Comparison of ENCODE assay signal across 1 cellular context in the genomic region with DNA sequence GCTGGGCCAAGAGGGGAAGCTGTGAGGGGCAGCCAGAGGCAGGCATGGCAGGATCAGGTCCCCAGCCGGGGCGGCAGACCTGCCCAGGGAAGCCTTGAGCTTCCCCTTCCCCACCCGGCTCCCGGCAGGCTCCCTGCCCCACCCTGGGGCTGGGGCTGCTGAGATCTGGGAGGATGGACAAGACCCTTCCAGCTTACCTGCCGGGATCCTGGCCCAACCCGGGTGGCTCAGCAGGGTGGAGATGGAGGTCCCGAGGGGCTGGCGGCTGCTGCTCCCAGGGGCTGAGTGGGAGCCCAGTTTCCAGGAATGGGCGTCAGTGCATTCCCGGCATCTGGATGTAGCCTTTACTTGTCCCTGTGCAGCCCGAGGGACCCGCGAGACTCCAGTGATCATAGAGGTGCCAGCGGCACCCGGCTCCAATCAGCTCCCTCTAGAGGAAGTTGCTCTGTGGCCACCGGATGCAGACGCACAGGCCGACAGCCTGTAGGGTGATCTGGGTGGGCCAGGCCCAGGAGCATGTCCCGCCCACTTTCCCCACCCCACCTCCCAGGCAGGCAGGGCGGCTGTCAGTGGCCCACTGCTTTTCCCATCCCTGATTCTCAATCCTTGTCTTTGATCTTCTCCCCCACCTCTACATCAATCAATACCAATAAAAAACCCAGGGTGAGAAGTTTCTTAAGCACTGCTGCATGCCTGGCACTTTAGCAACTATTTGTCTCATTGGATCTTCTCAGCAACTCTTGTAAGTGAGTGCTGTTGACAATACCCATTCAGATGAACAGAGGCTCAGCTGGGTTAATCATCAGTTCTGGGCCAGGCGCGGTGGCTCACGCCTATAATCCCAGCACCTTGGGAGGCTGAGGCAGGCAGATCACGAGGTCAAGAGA.
TF ChIP-seq lines count a peak whose summit lies in the region.

BAK1 (minus strand) TSS at position 449 of the 887 bp plus-strand sequence. CDS start 2,672 bp downstream, outside the sequence.

TF ChIP-seq in HepG2, 621 proteins besides CTCF, POLR2A, EP300 and RAD21 (continued from another document and continues in another):
- TF ChIP-seq MLXIP (CRISPR knock-in tag; IDR thresholded peaks at IDR 0.05; ENCODE audit: borderline replicate concordance) = no peak
- TF ChIP-seq ZNF589 (CRISPR knock-in tag; conservative IDR thresholded peaks at IDR 0.05) = no peak
- TF ChIP-seq, protein P1, sequence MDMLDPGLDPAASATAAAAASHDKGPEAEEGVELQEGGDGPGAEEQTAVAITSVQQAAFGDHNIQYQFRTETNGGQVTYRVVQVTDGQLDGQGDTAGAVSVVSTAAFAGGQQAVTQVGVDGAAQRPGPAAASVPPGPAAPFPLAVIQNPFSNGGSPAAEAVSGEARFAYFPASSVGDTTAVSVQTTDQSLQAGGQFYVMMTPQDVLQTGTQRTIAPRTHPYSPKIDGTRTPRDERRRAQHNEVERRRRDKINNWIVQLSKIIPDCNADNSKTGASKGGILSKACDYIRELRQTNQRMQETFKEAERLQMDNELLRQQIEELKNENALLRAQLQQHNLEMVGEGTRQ (IDR thresholded peaks at IDR 0.05; ENCODE audit: low read depth, low read length) = no peak
- TF ChIP-seq, protein P1 (CRISPR knock-in tag; IDR thresholded peaks at IDR 0.05; ENCODE audit: borderline replicate concordance) = no peak
- 0 out of 2 replicates have a peak, but pooled peaks have one; percentile 39 for TF ChIP-seq ZNF772 (CRISPR knock-in tag; IDR thresholded peaks at IDR 0.05)
- no peak for TF ChIP-seq ZFYVE20 (CRISPR knock-in tag; IDR thresholded peaks at IDR 0.05; ENCODE audit: borderline replicate concordance, low read depth)
- TF ChIP-seq, protein P2, sequence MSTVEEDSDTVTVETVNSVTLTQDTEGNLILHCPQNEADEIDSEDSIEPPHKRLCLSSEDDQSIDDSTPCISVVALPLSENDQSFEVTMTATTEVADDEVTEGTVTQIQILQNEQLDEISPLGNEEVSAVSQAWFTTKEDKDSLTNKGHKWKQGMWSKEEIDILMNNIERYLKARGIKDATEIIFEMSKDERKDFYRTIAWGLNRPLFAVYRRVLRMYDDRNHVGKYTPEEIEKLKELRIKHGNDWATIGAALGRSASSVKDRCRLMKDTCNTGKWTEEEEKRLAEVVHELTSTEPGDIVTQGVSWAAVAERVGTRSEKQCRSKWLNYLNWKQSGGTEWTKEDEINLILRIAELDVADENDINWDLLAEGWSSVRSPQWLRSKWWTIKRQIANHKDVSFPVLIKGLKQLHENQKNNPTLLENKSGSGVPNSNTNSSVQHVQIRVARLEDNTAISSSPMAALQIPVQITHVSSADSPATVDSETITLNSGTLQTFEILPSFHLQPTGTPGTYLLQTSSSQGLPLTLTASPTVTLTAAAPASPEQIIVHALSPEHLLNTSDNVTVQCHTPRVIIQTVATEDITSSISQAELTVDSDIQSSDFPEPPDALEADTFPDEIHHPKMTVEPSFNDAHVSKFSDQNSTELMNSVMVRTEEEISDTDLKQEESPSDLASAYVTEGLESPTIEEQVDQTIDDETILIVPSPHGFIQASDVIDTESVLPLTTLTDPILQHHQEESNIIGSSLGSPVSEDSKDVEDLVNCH (CRISPR knock-in tag; IDR thresholded peaks at IDR 0.05) = no peak
- no peak for TF ChIP-seq NAIF1 (CRISPR knock-in tag; IDR thresholded peaks at IDR 0.05; ENCODE audit: borderline replicate concordance)
- TF ChIP-seq ZNF619 (CRISPR knock-in tag; IDR thresholded peaks at IDR 0.05) = no peak
- TF ChIP-seq REST (IDR thresholded peaks at IDR 0.05; ENCODE audit: borderline replicate concordance in 1 of 2, low read depth in 1 of 2, low read length in 2 of 2) = no peak
- TF ChIP-seq ATM (IDR thresholded peaks at IDR 0.05; ENCODE audit: borderline replicate concordance) = no peak
- TF ChIP-seq, protein P3, sequence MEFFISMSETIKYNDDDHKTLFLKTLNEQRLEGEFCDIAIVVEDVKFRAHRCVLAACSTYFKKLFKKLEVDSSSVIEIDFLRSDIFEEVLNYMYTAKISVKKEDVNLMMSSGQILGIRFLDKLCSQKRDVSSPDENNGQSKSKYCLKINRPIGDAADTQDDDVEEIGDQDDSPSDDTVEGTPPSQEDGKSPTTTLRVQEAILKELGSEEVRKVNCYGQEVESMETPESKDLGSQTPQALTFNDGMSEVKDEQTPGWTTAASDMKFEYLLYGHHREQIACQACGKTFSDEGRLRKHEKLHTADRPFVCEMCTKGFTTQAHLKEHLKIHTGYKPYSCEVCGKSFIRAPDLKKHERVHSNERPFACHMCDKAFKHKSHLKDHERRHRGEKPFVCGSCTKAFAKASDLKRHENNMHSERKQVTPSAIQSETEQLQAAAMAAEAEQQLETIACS (CRISPR knock-in tag; IDR thresholded peaks at IDR 0.05) = no peak
- TF ChIP-seq ZNF329 (CRISPR knock-in tag; IDR thresholded peaks at IDR 0.05; ENCODE audit: low read depth) = no peak
- TF ChIP-seq ZNF713 (CRISPR knock-in tag; IDR thresholded peaks at IDR 0.05) = 0 out of 2 replicates have a peak, but pooled peaks have one; percentile 18
- no peak for TF ChIP-seq NFIB (CRISPR knock-in tag; IDR thresholded peaks at IDR 0.05; ENCODE audit: borderline replicate concordance)
- TF ChIP-seq HOXA5 (CRISPR knock-in tag; IDR thresholded peaks at IDR 0.05) = peak; percentile 38; the same call in 1 of the 2 replicates
- no peak for TF ChIP-seq JARID2 (CRISPR knock-in tag; IDR thresholded peaks at IDR 0.05; ENCODE audit: insufficient replicate concordance)
- TF ChIP-seq, protein P4, sequence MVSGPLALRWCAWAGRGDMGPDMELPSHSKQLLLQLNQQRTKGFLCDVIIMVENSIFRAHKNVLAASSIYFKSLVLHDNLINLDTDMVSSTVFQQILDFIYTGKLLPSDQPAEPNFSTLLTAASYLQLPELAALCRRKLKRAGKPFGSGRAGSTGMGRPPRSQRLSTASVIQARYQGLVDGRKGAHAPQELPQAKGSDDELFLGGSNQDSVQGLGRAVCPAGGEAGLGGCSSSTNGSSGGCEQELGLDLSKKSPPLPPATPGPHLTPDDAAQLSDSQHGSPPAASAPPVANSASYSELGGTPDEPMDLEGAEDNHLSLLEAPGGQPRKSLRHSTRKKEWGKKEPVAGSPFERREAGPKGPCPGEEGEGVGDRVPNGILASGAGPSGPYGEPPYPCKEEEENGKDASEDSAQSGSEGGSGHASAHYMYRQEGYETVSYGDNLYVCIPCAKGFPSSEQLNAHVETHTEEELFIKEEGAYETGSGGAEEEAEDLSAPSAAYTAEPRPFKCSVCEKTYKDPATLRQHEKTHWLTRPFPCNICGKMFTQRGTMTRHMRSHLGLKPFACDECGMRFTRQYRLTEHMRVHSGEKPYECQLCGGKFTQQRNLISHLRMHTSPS (CRISPR knock-in tag; IDR thresholded peaks at IDR 0.05; ENCODE audit: low read depth) = peak; percentile 68; the same call in 1 of the 2 replicates
- 0 out of 2 replicates have a peak, but pooled peaks have one; percentile 11 for TF ChIP-seq MTA3 (CRISPR knock-in tag; IDR thresholded peaks at IDR 0.05)
- TF ChIP-seq TFAP4 (IDR thresholded peaks at IDR 0.05; ENCODE audit: borderline replicate concordance, low read depth) = peak; percentile 47; the same call in 1 of the 2 replicates
- TF ChIP-seq, protein P5, sequence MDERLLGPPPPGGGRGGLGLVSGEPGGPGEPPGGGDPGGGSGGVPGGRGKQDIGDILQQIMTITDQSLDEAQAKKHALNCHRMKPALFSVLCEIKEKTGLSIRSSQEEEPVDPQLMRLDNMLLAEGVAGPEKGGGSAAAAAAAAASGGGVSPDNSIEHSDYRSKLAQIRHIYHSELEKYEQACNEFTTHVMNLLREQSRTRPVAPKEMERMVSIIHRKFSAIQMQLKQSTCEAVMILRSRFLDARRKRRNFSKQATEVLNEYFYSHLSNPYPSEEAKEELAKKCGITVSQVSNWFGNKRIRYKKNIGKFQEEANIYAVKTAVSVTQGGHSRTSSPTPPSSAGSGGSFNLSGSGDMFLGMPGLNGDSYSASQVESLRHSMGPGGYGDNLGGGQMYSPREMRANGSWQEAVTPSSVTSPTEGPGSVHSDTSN (CRISPR knock-in tag; IDR thresholded peaks at IDR 0.05) = no peak
- TF ChIP-seq ZNF333 (CRISPR knock-in tag; IDR thresholded peaks at IDR 0.05; ENCODE audit: borderline replicate concordance) = peak; percentile 86; the same call in 1 of the 2 replicates
- peak; percentile 81 for TF ChIP-seq NFYC (CRISPR knock-in tag; IDR thresholded peaks at IDR 0.05)
- peak; percentile 80 for TF ChIP-seq GABPA (IDR thresholded peaks at IDR 0.05; ENCODE audit: low read depth, low read length)
- peak; percentile 95 for TF ChIP-seq GABPA (CRISPR knock-in tag; IDR thresholded peaks at IDR 0.05; ENCODE audit: low read depth)
- TF ChIP-seq MEIS2 (CRISPR knock-in tag; IDR thresholded peaks at IDR 0.05) = peak; percentile 77
- TF ChIP-seq ZNF777 (CRISPR knock-in tag; IDR thresholded peaks at IDR 0.05) = no peak
- TF ChIP-seq ZNF547 (CRISPR knock-in tag; IDR thresholded peaks at IDR 0.05) = no peak
- TF ChIP-seq ZBTB7B (CRISPR knock-in tag; IDR thresholded peaks at IDR 0.05) = peak; percentile 76
- TF ChIP-seq ZNF264 (CRISPR knock-in tag; IDR thresholded peaks at IDR 0.05) = 0 out of 2 replicates have a peak, but pooled peaks have one; percentile 55
- TF ChIP-seq RNF2 (conservative IDR thresholded peaks at IDR 0.05; ENCODE audit: low read depth) = peak; percentile 56; the same call in 1 of the 2 replicates
- TF ChIP-seq POLR2AphosphoS2 (IDR thresholded peaks at IDR 0.05; ENCODE audit: low read depth, low read length) = no peak
- no peak for TF ChIP-seq U2AF2 (IDR thresholded peaks at IDR 0.05; ENCODE audit: low read depth, low read length)
- 0 out of 2 replicates have a peak, but pooled peaks have one; percentile 21 for TF ChIP-seq TMF1 (CRISPR knock-in tag; IDR thresholded peaks at IDR 0.05; ENCODE audit: low read depth)
- TF ChIP-seq IKZF5 (CRISPR knock-in tag; IDR thresholded peaks at IDR 0.05) = no peak; the same call in 1 of the 2 replicates
